1 cellular context compared by ENCODE assay signal in the genomic region with DNA sequence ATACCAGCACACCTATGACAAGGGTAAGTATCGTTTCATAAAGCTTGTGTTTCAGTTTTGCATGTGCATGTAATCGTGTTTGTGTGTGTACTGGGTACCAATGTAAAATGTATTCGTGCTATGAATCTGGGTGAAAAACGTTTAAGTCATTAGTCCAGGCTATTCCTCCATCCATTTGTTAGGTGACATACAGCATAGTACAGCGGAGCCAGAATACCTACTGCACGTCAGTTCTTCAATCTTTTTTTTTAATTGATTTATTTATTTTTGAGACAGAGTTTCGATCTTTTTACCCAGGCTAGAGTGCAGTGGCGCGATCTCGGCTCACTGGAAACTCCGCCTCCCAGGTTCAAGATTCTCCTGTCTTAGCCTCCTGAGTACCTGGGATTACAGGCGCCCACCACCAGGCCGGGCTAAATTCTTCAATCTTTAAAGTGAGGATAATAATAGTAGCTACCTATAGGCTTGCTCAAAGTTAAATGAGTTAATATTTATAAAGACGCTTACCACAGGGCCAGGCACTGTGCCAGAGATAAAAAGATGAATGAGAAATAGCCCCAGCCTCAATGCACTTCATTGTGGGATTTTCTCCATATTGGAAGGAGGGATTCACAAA.
TF ChIP-seq lines count a peak whose summit lies in the region.

No MANE protein-coding gene starts in this region.

TF ChIP-seq in SK-N-SH treated with all-trans-retinoic acid at 6 μM for 48 hours, 23 proteins besides CTCF, POLR2A, EP300 and RAD21 (continued from another document):
- TF ChIP-seq, protein P1, sequence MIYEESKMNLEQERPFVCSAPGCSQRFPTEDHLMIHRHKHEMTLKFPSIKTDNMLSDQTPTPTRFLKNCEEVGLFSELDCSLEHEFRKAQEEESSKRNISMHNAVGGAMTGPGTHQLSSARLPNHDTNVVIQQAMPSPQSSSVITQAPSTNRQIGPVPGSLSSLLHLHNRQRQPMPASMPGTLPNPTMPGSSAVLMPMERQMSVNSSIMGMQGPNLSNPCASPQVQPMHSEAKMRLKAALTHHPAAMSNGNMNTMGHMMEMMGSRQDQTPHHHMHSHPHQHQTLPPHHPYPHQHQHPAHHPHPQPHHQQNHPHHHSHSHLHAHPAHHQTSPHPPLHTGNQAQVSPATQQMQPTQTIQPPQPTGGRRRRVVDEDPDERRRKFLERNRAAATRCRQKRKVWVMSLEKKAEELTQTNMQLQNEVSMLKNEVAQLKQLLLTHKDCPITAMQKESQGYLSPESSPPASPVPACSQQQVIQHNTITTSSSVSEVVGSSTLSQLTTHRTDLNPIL (CRISPR knock-in tag; IDR thresholded peaks at IDR 0.05; ENCODE audit: low read depth), result no peak
- no peak for TF ChIP-seq CSDC2 (CRISPR knock-in tag; IDR thresholded peaks at IDR 0.05)
- TF ChIP-seq ZFP3 (CRISPR knock-in tag; IDR thresholded peaks at IDR 0.05), result no peak
- no peak for TF ChIP-seq TCF4 (CRISPR knock-in tag; IDR thresholded peaks at IDR 0.05; ENCODE audit: borderline replicate concordance)
- no peak for TF ChIP-seq ZC3H10 (CRISPR knock-in tag; IDR thresholded peaks at IDR 0.05)
- no peak for TF ChIP-seq ZNF8 (CRISPR knock-in tag; IDR thresholded peaks at IDR 0.05)
- no peak for TF ChIP-seq ZNF565 (CRISPR knock-in tag; conservative IDR thresholded peaks at IDR 0.05; ENCODE audit: low read depth)
TF ChIP-seq in SK-N-SH treated with all-trans-retinoic acid at 6 μM for 48 hours: peak in this region for 0.
